Comparison of ENCODE assay signal across 1 cellular context in genomic region chr1:7666249-7666648, GRCh38.
TF ChIP-seq lines count a peak whose summit lies in the region.

No MANE protein-coding gene starts in this region.

TF ChIP-seq in IMR-90, 13 proteins besides CTCF, POLR2A, EP300 and RAD21:
- no peak for TF ChIP-seq FOS (IDR thresholded peaks at IDR 0.05; ENCODE audit: low read depth, low read length)
- TF ChIP-seq USF2 (IDR thresholded peaks at IDR 0.05; ENCODE audit: low read depth, low read length): no peak
- no peak for TF ChIP-seq RCOR1 (IDR thresholded peaks at IDR 0.05; ENCODE audit: insufficient replicate concordance, low read length)
- TF ChIP-seq CHD1 (IDR thresholded peaks at IDR 0.05; ENCODE audit: low read depth, low read length): no peak
- no peak for TF ChIP-seq MXI1 (IDR thresholded peaks at IDR 0.05; ENCODE audit: borderline replicate concordance, low read depth, low read length)
- TF ChIP-seq BHLHE40 (IDR thresholded peaks at IDR 0.05; ENCODE audit: low read depth, low read length): no peak
- TF ChIP-seq MAZ (IDR thresholded peaks at IDR 0.05; ENCODE audit: borderline replicate concordance, low read depth, low read length): no peak
- TF ChIP-seq NFE2L2 (IDR thresholded peaks at IDR 0.05; ENCODE audit: low read depth, low read length): no peak
- TF ChIP-seq RFX5 (IDR thresholded peaks at IDR 0.05; ENCODE audit: low read depth, low read length): no peak
- no peak for TF ChIP-seq SMC3 (IDR thresholded peaks at IDR 0.05; ENCODE audit: low read depth, low read length)
- TF ChIP-seq CEBPB (IDR thresholded peaks at IDR 0.05; ENCODE audit: low read depth, low read length): no peak
- TF ChIP-seq ELK1 (IDR thresholded peaks at IDR 0.05; ENCODE audit: borderline replicate concordance, low read depth, low read length): no peak
- TF ChIP-seq MAFK (IDR thresholded peaks at IDR 0.05; ENCODE audit: low read depth, low read length): no peak
